ENCODE assay signal across 11 cellular contexts in the genomic region with DNA sequence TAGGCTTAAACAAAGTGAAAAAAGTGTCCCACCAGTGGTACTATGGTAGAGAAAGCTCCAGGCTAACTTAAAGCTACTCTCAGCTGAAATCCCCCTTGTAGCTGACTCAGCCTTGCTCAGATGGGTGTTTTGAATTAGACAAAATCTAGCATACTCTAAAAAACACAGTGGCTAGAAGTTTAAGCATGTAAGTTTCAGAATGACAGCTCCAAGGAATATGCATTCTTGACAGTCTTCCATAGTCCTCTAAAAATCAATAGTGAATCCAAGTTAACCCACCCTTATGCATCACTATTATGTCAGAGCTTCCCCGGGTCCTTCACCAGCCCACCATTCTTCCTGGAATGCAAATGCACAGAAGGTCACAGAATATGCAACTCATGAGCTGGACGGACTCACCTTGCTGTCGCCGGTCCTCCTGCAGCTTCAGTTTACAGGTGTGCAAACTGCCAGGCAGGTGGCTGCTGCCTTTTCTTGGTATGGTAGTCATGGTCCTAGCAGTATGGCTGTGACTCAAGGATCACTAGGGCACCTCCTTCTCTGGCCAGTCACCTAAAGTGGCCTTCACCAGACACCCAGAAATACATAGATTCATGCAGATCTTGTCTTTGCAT. TPM values are rescaled to one million over a fixed set of nuclear protein-coding genes. Genes with fewer than 3 reads are reported as not detected.
DNase-seq lines count a peak whose midpoint lies in the region; ATAC-seq and TF ChIP-seq lines count a peak whose summit lies in the region.
"Had no signal": no experiment of that assay in that cellular context is flagged by ENCODE, and none has a peak within 500 bp of the region (broad histone marks: within the 10 kb centered on the region; RNA-seq: fewer than 3 reads in every experiment).

No MANE protein-coding gene starts in this region.

- DNase-seq in activated naive CD4-positive, alpha-beta T cell treated with anti-CD3 and anti-CD28 coated beads, Interleukin-2, amount 50 U/mL, for 72 hours (ENCODE audit: low spot score in 2 of 2) = no peak
- DNase-seq in activated naive CD4-positive, alpha-beta T cell treated with anti-CD3 and anti-CD28 coated beads, Interleukin-2, amount 50 U/mL, for 16 hours = no peak
- peak; percentile 48 for DNase-seq in dedifferentiated amniotic fluid mesenchymal stem cell (ENCODE audit: extremely low spot score)
- DNase-seq in transverse colon = no peak
- no peak for DNase-seq in activated gamma-delta T cell treated with Interleukin-2 at 50 U/mL for 16 hours
- DNase-seq in NAMALWA (ENCODE audit: low spot score) = no peak
- DNase-seq in activated CD4-positive, alpha-beta T cell treated with anti-CD3 and anti-CD28 coated beads, Interleukin-2, amount 50 U/mL, for 1 hour = no peak
- DNase-seq: NCI-H1436 treated with DMSO at 0.1 percent for 48 hours had no signal

- peak; percentile 24 to 69 for ATAC-seq in activated naive CD4-positive, alpha-beta T cell treated with anti-CD3 and anti-CD28 coated beads, Interleukin-2, amount 50 U/mL, for 72 hours

- no peaks in the 10 kb centered on the region for H3K36me3 Mint-ChIP-seq in activated naive CD4-positive, alpha-beta T cell treated with anti-CD3 and anti-CD28 coated beads, Interleukin-2, amount 50 U/mL, for 72 hours

- H3K27ac Mint-ChIP-seq in activated naive CD4-positive, alpha-beta T cell treated with anti-CD3 and anti-CD28 coated beads, Interleukin-2, amount 50 U/mL, for 72 hours = no peak overlapping the region

- no peak for TF ChIP-seq EP300 in transverse colon (IDR thresholded peaks at IDR 0.05; ENCODE audit: low read depth)

- intact Hi-C loops in transverse colon (cut with DNase I; ENCODE audit: low total_unique reads) = loop anchor here (1.0 kb wide), 1 partner anchor 32 kb away; no protein-coding TSS in a partner anchor

- 53% methylated on average over 4 of the region's 4 CpGs; no CpG with 5 or more reads in 1 of the 2 donors for WGBS in transverse colon (ENCODE audit: low coverage in 1 of 2), 2 donors

- in situ Hi-C loops in transverse colon (cut with MboI; ENCODE audit: low pct_ligation_motif_present in 1 of 4, low pct_unique_long_range_greater_than_20kb in 1 of 4, low sequenced_read_pairs in 3 of 4) = no loop called here

- peak overlapping the region; percentile 60 for H3K27ac ChIP-seq in muscle layer of duodenum (ENCODE audit: low read length)
- peak overlapping the region; percentile 53 to 76 (median 72) for H3K27ac ChIP-seq in transverse colon

- TF ChIP-seq POLR2A in transverse colon (IDR thresholded peaks at IDR 0.05) = no peak

- no peaks in the 10 kb centered on the region for H3K36me3 ChIP-seq in muscle layer of duodenum (ENCODE audit: control insufficient read depth in 1 of 2, insufficient read depth in 2 of 2, low read length in 2 of 2)
- no peaks in the 10 kb centered on the region for H3K36me3 ChIP-seq in transverse colon

- H3K9me3 ChIP-seq in muscle layer of duodenum (ENCODE audit: control insufficient read depth in 1 of 2, low read length in 2 of 2) (no peaks in the 10 kb centered on the region), transverse colon (no peaks in the 10 kb centered on the region)

- H3K4me3 ChIP-seq in muscle layer of duodenum (ENCODE audit: low read depth in 1 of 2, low read length in 2 of 2) (peak overlapping the region; percentile 31 to 53), transverse colon (no peak overlapping the region)

- no peaks in the 10 kb centered on the region for H3K9me3 Mint-ChIP-seq in activated naive CD4-positive, alpha-beta T cell treated with anti-CD3 and anti-CD28 coated beads, Interleukin-2, amount 50 U/mL, for 72 hours
- H3K9me3 Mint-ChIP-seq: central memory CD8-positive, alpha-beta T cell had no signal

- no peaks in the 10 kb centered on the region for H3K27me3 ChIP-seq in muscle layer of duodenum (ENCODE audit: low read depth, low read length)
- no peaks in the 10 kb centered on the region for H3K27me3 ChIP-seq in transverse colon

- H3K4me1 ChIP-seq in muscle layer of duodenum (ENCODE audit: control insufficient read depth in 1 of 2, insufficient read depth in 2 of 2, low read length in 2 of 2) (peaks cover 0 to 16% of the 10 kb centered on the region in 2 donors), transverse colon (peaks cover 5 to 28% (median 17%) of the 10 kb centered on the region in 4 donors)

- TF ChIP-seq CTCF in transverse colon (IDR thresholded peaks at IDR 0.05) = no peak

RNA-seq across cellular contexts. Expression of gene RANBP3L, which starts 0.7 kb away (rescaled TPM):
- not detected for total RNA-seq in activated naive CD4-positive, alpha-beta T cell treated with anti-CD3 and anti-CD28 coated beads, Interleukin-2, amount 50 U/mL, for 72 hours
- 1 to 10 TPM in 2 of 4 donors, under 1 TPM in 2; 0.60 to 1.2 (median 0.96) TPM for total RNA-seq in transverse colon
- total RNA-seq: mesenteric fat pad had no signal

RNA-seq across cellular contexts. Expression of gene NADK2, which starts 59.3 kb away (rescaled TPM):
- total RNA-seq in activated naive CD4-positive, alpha-beta T cell treated with anti-CD3 and anti-CD28 coated beads, Interleukin-2, amount 50 U/mL, for 72 hours = 10 to 100 TPM; 11.7 to 12.2 TPM
- total RNA-seq in transverse colon = 10 to 100 TPM; 14.6 to 31.4 (median 22.4) TPM

Comparison
In these comparisons a context has a peak if more than half of its experiments do, and no peak if none do; other contexts are left out.
1. H3K4me3 ChIP-seq: peak in muscle layer of duodenum (2 of 2); none in transverse colon (0 of 4).